33 cellular contexts compared by ENCODE assay signal in the genomic region with DNA sequence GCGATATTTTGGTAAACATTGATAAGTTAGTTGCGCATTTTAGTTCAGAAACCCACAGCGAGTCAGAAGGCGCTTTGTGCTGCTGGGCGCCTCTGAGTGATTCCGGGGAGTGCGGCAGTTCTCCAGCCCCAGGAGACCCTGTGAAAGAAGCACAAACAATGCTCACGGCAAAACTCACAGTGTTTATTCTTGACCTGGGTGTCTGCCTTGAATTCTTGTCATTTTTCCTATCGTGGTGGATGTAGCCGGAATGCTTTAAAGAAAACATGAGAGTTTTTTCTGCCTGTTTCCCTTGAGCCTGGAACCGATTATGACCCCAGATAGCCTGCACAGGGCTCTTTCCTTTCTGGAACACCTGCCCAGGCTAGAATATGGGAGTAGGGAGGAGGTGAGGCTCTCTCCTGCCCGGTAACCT. TPM values are rescaled to one million over a fixed set of nuclear protein-coding genes. Genes with fewer than 3 reads are reported as not detected.
DNase-seq lines count a peak whose midpoint lies in the region; ATAC-seq, FAIRE-seq and TF ChIP-seq lines count a peak whose summit lies in the region.
"Had no signal": no experiment of that assay in that cellular context is flagged by ENCODE, and none has a peak within 500 bp of the region (broad histone marks: within the 10 kb centered on the region; RNA-seq: fewer than 3 reads in every experiment).

No MANE protein-coding gene starts in this region.

- no peak overlapping the region for H2BK12ac ChIP-seq in H1 (ENCODE audit: low read depth, low read length)

- CTCF ChIA-PET in IMR-90 (lab: Yijun Ruan, JAX) (interaction anchor here (0.6 kb wide), 1 partner anchor 197 kb away, joined by 3 read pairs; no protein-coding TSS in a partner anchor), H1 (lab: Charles Lee; ENCODE audit: partially characterized antibody) (interaction anchor here (0.6 kb wide), 2 partner anchors 12 to 229 kb away, joined by 3 to 4 read pairs; no protein-coding TSS in a partner anchor)

- DNase-seq in IMR-90 (peak; percentile 63), H1 (ENCODE audit: low read depth in 1 of 2, low spot score in 2 of 2) (no peak), mesothelial cell of epicardium (ENCODE audit: low spot score in 2 of 2, unreplicated experiment in 2 of 2) (no peak), smooth muscle cell (lab: John Stamatoyannopoulos, UW; ENCODE audit: unreplicated experiment) (no peak), hippocampal formation (lab: John Stamatoyannopoulos, UW) (no peak), colonic mucosa (no peak)
- DNase-seq: activated CD4-positive, CD25-positive, alpha-beta regulatory T cell treated with anti-CD3 and anti-CD28 coated beads, Interleukin-2, amount 50 U/mL, for 72 hours; activated CD8-positive, alpha-beta memory T cell treated with anti-CD3 and anti-CD28 coated beads, Interleukin-2, amount 50 U/mL, for 48 hours; activated CD8-positive, alpha-beta T cell treated with anti-CD3 and anti-CD28 coated beads for 36 hours; activated naive CD4-positive, alpha-beta T cell treated with anti-CD3 and anti-CD28 coated beads, Interleukin-2, amount 10 ng/mL, durations not matched to agents 7 days and 5 days; adrenal gland; DMS79; dorsolateral prefrontal cortex; esophagus squamous epithelium; GM23248; heart right ventricle; KBM-7; NCI-H1105 treated with DMSO at 0.1 percent for 48 hours; NCI-H1930; NCI-H524 treated with DMSO at 0.1 percent for 48 hours; PC-3; sigmoid colon; stimulated activated CD4-positive, alpha-beta T cell treated with anti-CD3 and anti-CD28 coated beads, Interleukin-4, amount 100 ng/mL, for 24 hours; T-helper 17 cell; transverse colon had no signal

- H3K36me3 ChIP-seq in IMR-90 (ENCODE audit: control insufficient read depth, insufficient read depth, low read length) (peaks cover 1% of the 10 kb centered on the region), H1 (ENCODE audit: control insufficient read depth in 2 of 4, insufficient read depth in 4 of 4, low read length in 3 of 4) (peaks cover 0 to 3% (median 0%) of the 10 kb centered on the region in 4 experiments; a peak in 1 of 8 replicates), smooth muscle cell (ENCODE audit: low read depth) (no peaks in the 10 kb centered on the region), colonic mucosa (no peaks in the 10 kb centered on the region)
- H3K36me3 ChIP-seq: adrenal gland, esophagus squamous epithelium, heart right ventricle, sigmoid colon, transverse colon had no signal

- peak overlapping the region; percentile 68 for H2BK120ac ChIP-seq in IMR-90 (ENCODE audit: low read depth, low read length)
- H2BK120ac ChIP-seq in H1 (replicated peaks; ENCODE audit: low read depth, low read length), result no peak overlapping the region

- H3K27ac ChIP-seq in IMR-90 (ENCODE audit: insufficient read depth, low read length) (peak overlapping the region; percentile 85), H1 (ENCODE audit: low read depth, low read length) (no peak overlapping the region), smooth muscle cell (ENCODE audit: low read depth) (no peak overlapping the region), colonic mucosa (no peak overlapping the region)
- H3K27ac ChIP-seq: adrenal gland, BLaER1, dorsolateral prefrontal cortex, esophagus squamous epithelium, GM23248, heart right ventricle, sigmoid colon, transverse colon had no signal

- H3K4me2 ChIP-seq in IMR-90 (ENCODE audit: low read depth, low read length) (peak overlapping the region; percentile 80), H1 (ENCODE audit: insufficient read depth in 1 of 2, low read depth in 2 of 2, low read length in 2 of 2) (no peak overlapping the region), smooth muscle cell (peak overlapping the region; percentile 2)
- H3K4me2 ChIP-seq: BLaER1 had no signal

- peaks cover 15 to 35% of the 10 kb centered on the region in 2 experiments for H3K79me1 ChIP-seq in IMR-90 (ENCODE audit: low read depth in 1 of 2, low read length in 2 of 2)
- H3K79me1 ChIP-seq in H1 (ENCODE audit: low read depth, low read length), result no peaks in the 10 kb centered on the region; the same call in 1 of the 2 replicates

- peak overlapping the region; percentile 55; the same call in 1 of the 2 replicates for H3K14ac ChIP-seq in IMR-90 (replicated peaks; ENCODE audit: low read depth, low read length)
- no peak overlapping the region for H3K14ac ChIP-seq in H1 (ENCODE audit: insufficient read length)

- BruUV-seq in IMR-90 (replicated peaks; lab: Mats Ljungman, UMichigan), result no TSS peak

- H3K4me3 Mint-ChIP-seq in mesothelial cell of epicardium, result peak overlapping the region; percentile 46
- H3K4me3 Mint-ChIP-seq: activated CD8-positive, alpha-beta T cell treated with anti-CD3 and anti-CD28 coated beads for 36 hours; activated naive CD4-positive, alpha-beta T cell treated with anti-CD3 and anti-CD28 coated beads, Interleukin-2, amount 10 ng/mL, durations not matched to agents 7 days and 5 days; activated T-helper 1 cell treated with anti-CD3 and anti-CD28 coated beads, Interleukin-12 subunit alpha, Interleukin-12 subunit beta, Interleukin-2, Interleukin-4 antibody, amounts not matched to agents 30 ng/mL and 10 ng/mL and 1 ng/mL, durations not matched to agents 14 hours and 24 hours and 36 hours; T-helper 17 cell had no signal

- TF ChIP-seq CTCF in IMR-90 (conservative IDR thresholded peaks at IDR 0.05; ENCODE audit: low read depth, low read length) (no peak), H1 (IDR thresholded peaks at IDR 0.05; ENCODE audit: control extremely low read depth in 1 of 3, insufficient read depth in 1 of 3, low read depth in 1 of 3, low read length in 3 of 3) (no peak), mesothelial cell of epicardium (IDR thresholded peaks at IDR 0.05; ENCODE audit: unreplicated experiment) (no peak), smooth muscle cell (IDR thresholded peaks at IDR 0.05; ENCODE audit: borderline replicate concordance, insufficient read depth, poor library complexity, severe bottlenecking) (no peak), colonic mucosa (IDR thresholded peaks at IDR 0.05) (no peak)

- no peaks in the 10 kb centered on the region for H3K27me3 ChIP-seq in IMR-90 (ENCODE audit: control insufficient read depth, insufficient read depth, low read length)
- no peaks in the 10 kb centered on the region for H3K27me3 ChIP-seq in H1 (replicated peaks in 1 of 4; ENCODE audit: control insufficient read depth in 3 of 4, extremely low read depth in 1 of 4, insufficient read depth in 3 of 4, low read length in 3 of 4)
- no peaks in the 10 kb centered on the region for H3K27me3 ChIP-seq in smooth muscle cell (ENCODE audit: low read depth)
- no peaks in the 10 kb centered on the region for H3K27me3 ChIP-seq in colonic mucosa
- H3K27me3 ChIP-seq: adrenal gland, BLaER1, esophagus squamous epithelium, sigmoid colon, transverse colon had no signal

- H2AK9ac ChIP-seq in IMR-90 (replicated peaks; ENCODE audit: low read depth, low read length, poor library complexity), result no peak overlapping the region

- no peaks in the 10 kb centered on the region for H3K23me2 ChIP-seq in H1 (ENCODE audit: low read depth, low read length)

- peak overlapping the region; percentile 43; the same call in 1 of the 2 replicates for H4K5ac ChIP-seq in IMR-90 (ENCODE audit: low read depth, low read length)
- H4K5ac ChIP-seq in H1 (ENCODE audit: insufficient read length, low read depth, low read length), result no peak overlapping the region

- H3K79me2 ChIP-seq in H1 (ENCODE audit: control insufficient read depth in 1 of 2, insufficient read depth in 2 of 2, low read length in 2 of 2) (peaks cover 0 to 80% of the 10 kb centered on the region in 2 experiments; a peak in 2 of 4 replicates), smooth muscle cell (ENCODE audit: low read depth) (peaks cover 45% of the 10 kb centered on the region)

- peak; percentile 62 for FAIRE-seq in H1 (lab: Jason Lieb, UNC)
- FAIRE-seq: frontal cortex had no signal

- peak overlapping the region; percentile 92 for H3K27ac Mint-ChIP-seq in mesothelial cell of epicardium
- H3K27ac Mint-ChIP-seq: activated CD8-positive, alpha-beta T cell treated with anti-CD3 and anti-CD28 coated beads for 36 hours; activated naive CD4-positive, alpha-beta T cell treated with anti-CD3 and anti-CD28 coated beads, Interleukin-2, amount 10 ng/mL, durations not matched to agents 7 days and 5 days; activated T-helper 1 cell treated with anti-CD3 and anti-CD28 coated beads, Interleukin-12 subunit alpha, Interleukin-12 subunit beta, Interleukin-2, Interleukin-4 antibody, amounts not matched to agents 30 ng/mL and 10 ng/mL and 1 ng/mL, durations not matched to agents 14 hours and 24 hours and 36 hours; T-helper 17 cell had no signal

- H3K36me3 Mint-ChIP-seq in mesothelial cell of epicardium, result peaks cover 2% of the 10 kb centered on the region

- peak overlapping the region; percentile 57; the same call in 1 of the 3 replicates for H2BK15ac ChIP-seq in IMR-90 (ENCODE audit: low read depth, low read length)
- H2BK15ac ChIP-seq in H1 (ENCODE audit: low read length), result no peak overlapping the region

- H3K9ac ChIP-seq in IMR-90 (ENCODE audit: low read depth, low read length) (peak overlapping the region; percentile 44), H1 (replicated peaks in 1 of 4; ENCODE audit: extremely low read depth in 1 of 4, low read depth in 3 of 4, low read length in 3 of 4) (no peak overlapping the region), smooth muscle cell (ENCODE audit: low read depth) (no peak overlapping the region), colonic mucosa (ENCODE audit: low read depth in 2 of 2, low read length in 2 of 2) (no peak overlapping the region)
- H3K9ac ChIP-seq: BLaER1, GM23248 had no signal

- H2AK5ac ChIP-seq in IMR-90 (ENCODE audit: low read depth, low read length), result peak overlapping the region; percentile 60; the same call in 1 of the 2 replicates
- H2AK5ac ChIP-seq in H1 (ENCODE audit: low read depth, low read length), result no peak overlapping the region

- H3K27me3 Mint-ChIP-seq in mesothelial cell of epicardium (ENCODE audit: low read depth), result no peaks in the 10 kb centered on the region
- H3K27me3 Mint-ChIP-seq: activated CD8-positive, alpha-beta T cell treated with anti-CD3 and anti-CD28 coated beads for 36 hours; activated naive CD4-positive, alpha-beta T cell treated with anti-CD3 and anti-CD28 coated beads, Interleukin-2, amount 10 ng/mL, durations not matched to agents 7 days and 5 days; brain; T-helper 17 cell had no signal

- no peak for TF ChIP-seq POLR2A in IMR-90 (IDR thresholded peaks at IDR 0.05; ENCODE audit: low read depth, low read length)
- no peak for TF ChIP-seq POLR2A in H1 (IDR thresholded peaks at IDR 0.05; ENCODE audit: control extremely low read depth in 1 of 2, low read depth in 2 of 2, low read length in 2 of 2)

- H3K23ac ChIP-seq in IMR-90 (ENCODE audit: low read depth, low read length), result 0 out of 2 replicates have a peak overlapping the region, but pooled peaks have one; percentile 63
- H3K23ac ChIP-seq in H1 (ENCODE audit: insufficient read length), result no peak overlapping the region

- H3K56ac ChIP-seq in IMR-90 (ENCODE audit: extremely low read depth, insufficient read depth, low read length) (no peak overlapping the region), H1 (replicated peaks; ENCODE audit: insufficient read length, low read depth, low read length) (no peak overlapping the region)

- dilution Hi-C loops in IMR-90 (cut with HindIII; ENCODE audit: low sequenced_read_pairs, unreplicated experiment), result no loop called here

- peaks cover 32% of the 10 kb centered on the region for H4K20me1 ChIP-seq in IMR-90 (ENCODE audit: insufficient read depth, low read length)
- peaks cover 0 to 4% of the 10 kb centered on the region in 2 experiments for H4K20me1 ChIP-seq in H1 (replicated peaks in 1 of 2; ENCODE audit: control insufficient read depth in 1 of 2, insufficient read depth in 2 of 2, low read length in 2 of 2)
- H4K20me1 ChIP-seq in smooth muscle cell (ENCODE audit: low read depth), result peaks cover 45% of the 10 kb centered on the region

- H3K4ac ChIP-seq in IMR-90 (ENCODE audit: low read depth, low read length), result peak overlapping the region; percentile 68
- no peak overlapping the region for H3K4ac ChIP-seq in H1 (replicated peaks; ENCODE audit: insufficient read length, low read depth, low read length)

- H3K9me1 ChIP-seq in IMR-90 (ENCODE audit: insufficient read depth, low read length), result no peaks in the 10 kb centered on the region; the same call in none of the 2 replicates

- H2AFZ ChIP-seq in IMR-90 (replicated peaks; ENCODE audit: low read length, poor library complexity) (no peak overlapping the region), H1 (ENCODE audit: low read length) (no peak overlapping the region), smooth muscle cell (ENCODE audit: low read depth) (no peak overlapping the region)
- H2AFZ ChIP-seq: GM23248 had no signal

- intact Hi-C loops in IMR-90 (cut with micrococcal nuclease), result loop anchor here (5.0 kb wide), 1 partner anchor 91 kb away; no protein-coding TSS in a partner anchor
- intact Hi-C loops in colonic mucosa (cut with DNase I), result no loop called here

- H4K91ac ChIP-seq in IMR-90 (ENCODE audit: insufficient read depth, low read depth, low read length) (peak overlapping the region; percentile 66; the same call in 1 of the 2 replicates), H1 (replicated peaks; ENCODE audit: insufficient read length, low read length) (no peak overlapping the region)

- H3K9me3 Mint-ChIP-seq in mesothelial cell of epicardium, result peaks cover 8% of the 10 kb centered on the region
- H3K9me3 Mint-ChIP-seq: activated CD8-positive, alpha-beta T cell treated with anti-CD3 and anti-CD28 coated beads for 36 hours; activated naive CD4-positive, alpha-beta T cell treated with anti-CD3 and anti-CD28 coated beads, Interleukin-2, amount 10 ng/mL, durations not matched to agents 7 days and 5 days; activated T-helper 1 cell treated with anti-CD3 and anti-CD28 coated beads, Interleukin-12 subunit alpha, Interleukin-12 subunit beta, Interleukin-2, Interleukin-4 antibody, amounts not matched to agents 30 ng/mL and 10 ng/mL and 1 ng/mL, durations not matched to agents 14 hours and 24 hours and 36 hours had no signal

- H4K8ac ChIP-seq in IMR-90 (ENCODE audit: low read depth in 2 of 2, low read length in 2 of 2) (no peak overlapping the region), H1 (ENCODE audit: extremely low read depth, insufficient read depth, low read length) (no peak overlapping the region)

- H3K18ac ChIP-seq in IMR-90 (ENCODE audit: low read depth, low read length) (peak overlapping the region; percentile 40; the same call in 1 of the 2 replicates), H1 (ENCODE audit: extremely low read depth, low read length) (no peak overlapping the region)

- H3K4me3 ChIP-seq in IMR-90 (ENCODE audit: insufficient read depth, low read depth, low read length) (no peak overlapping the region), H1 (ENCODE audit: extremely low read depth in 1 of 4, insufficient read depth in 2 of 4, low read depth in 3 of 4, low read length in 4 of 4) (no peak overlapping the region), smooth muscle cell (no peak overlapping the region), colonic mucosa (no peak overlapping the region)
- H3K4me3 ChIP-seq: adrenal gland, BLaER1, dorsolateral prefrontal cortex, esophagus squamous epithelium, GM23248, heart right ventricle, sigmoid colon, transverse colon had no signal

- 58% methylated on average over 4 of the region's 12 CpGs; no CpG with 5 or more reads in 1 of the 2 experiments for WGBS in IMR-90 (ENCODE audit: extremely low coverage in 2 of 2, insufficient read length in 1 of 2), 2 experiments
- WGBS in H1 (ENCODE audit: extremely low coverage in 1 of 2, insufficient coverage in 1 of 2, insufficient read length in 1 of 2, insufficient replicate concordance in 2 of 2, low coverage in 1 of 2, low lambda C conversion rate in 2 of 2, missing lambda C conversion rate in 1 of 2), 2 experiments, result 80% methylated on average over 5 of the region's 12 CpGs; no CpG with 5 or more reads in 1 of the 2 experiments
- 64% methylated on average over 12 of the region's 12 CpGs for WGBS in smooth muscle cell (ENCODE audit: low lambda C conversion rate)

- TF ChIP-seq RAD21 in IMR-90 (IDR thresholded peaks at IDR 0.05; ENCODE audit: low read length) (no peak), H1 (IDR thresholded peaks at IDR 0.05 in 1 of 2, conservative IDR thresholded peaks at IDR 0.05 in 1 of 2; ENCODE audit: low read depth in 2 of 2, low read length in 2 of 2) (no peak)

- H3F3A ChIP-seq in smooth muscle cell (ENCODE audit: low read depth), result no peaks in the 10 kb centered on the region

- no peaks in the 10 kb centered on the region for H3K9me3 ChIP-seq in IMR-90 (ENCODE audit: control insufficient read depth, insufficient read depth, low read length)
- no peaks in the 10 kb centered on the region for H3K9me3 ChIP-seq in H1 (ENCODE audit: insufficient read depth in 2 of 2, low read depth in 1 of 2, low read length in 1 of 2)
- no peaks in the 10 kb centered on the region for H3K9me3 ChIP-seq in smooth muscle cell (replicated peaks; ENCODE audit: low read depth)
- H3K9me3 ChIP-seq in colonic mucosa, result no peaks in the 10 kb centered on the region
- H3K9me3 ChIP-seq: adrenal gland, BLaER1, esophagus squamous epithelium, heart right ventricle, sigmoid colon, transverse colon had no signal

- H2BK20ac ChIP-seq in IMR-90 (ENCODE audit: low read depth, low read length), result no peak overlapping the region
- H2BK20ac ChIP-seq in H1 (ENCODE audit: low read length), result no peak overlapping the region

- H3K4me1 ChIP-seq in IMR-90 (ENCODE audit: control insufficient read depth, insufficient read depth, low read length), result peaks cover 8% of the 10 kb centered on the region
- peaks cover 0 to 7% (median 3%) of the 10 kb centered on the region in 4 experiments; a peak in 2 of 7 replicates for H3K4me1 ChIP-seq in H1 (replicated peaks in 1 of 4; ENCODE audit: control insufficient read depth in 3 of 4, insufficient read depth in 4 of 4, low read length in 3 of 4)
- H3K4me1 ChIP-seq in smooth muscle cell (ENCODE audit: low read depth), result peaks cover 4% of the 10 kb centered on the region
- H3K4me1 ChIP-seq in colonic mucosa, result no peaks in the 10 kb centered on the region

- POLR2A ChIA-PET in IMR-90 (lab: Charles Lee; ENCODE audit: unreplicated experiment) (interaction anchor here (0.6 kb wide), 1 partner anchor 157 kb away, joined by 3 read pairs; no protein-coding TSS in a partner anchor), H1 (lab: Charles Lee; ENCODE audit: partially characterized antibody) (no interaction called here)

- in situ Hi-C loops in IMR-90 (cut with MboI; ENCODE audit: low sequenced_read_pairs), result loop anchor here (25.0 kb wide), 1 partner anchor 509 kb away; no protein-coding TSS in a partner anchor

- ATAC-seq in IMR-90 (ENCODE audit: low read depth) (peak; percentile 73), HG03108 (IDR thresholded peaks at IDR 0.05; ENCODE audit: unreplicated experiment) (no peak), GM21367 (IDR thresholded peaks at IDR 0.05; ENCODE audit: unreplicated experiment) (no peak)
- ATAC-seq: activated CD8-positive, alpha-beta T cell treated with anti-CD3 and anti-CD28 coated beads for 36 hours; heart right ventricle; left lobe of liver; PC-3; SK-N-SH treated with all-trans-retinoic acid at 6 μM for 48 hours; T-helper 17 cell had no signal

- H2BK5ac ChIP-seq in IMR-90 (ENCODE audit: low read depth, low read length, poor library complexity, severe bottlenecking) (peak overlapping the region; percentile 67), H1 (ENCODE audit: low read depth, low read length) (no peak overlapping the region)

- no peak for TF ChIP-seq EP300 in H1 (IDR thresholded peaks at IDR 0.05; ENCODE audit: borderline replicate concordance in 1 of 2, low read depth in 2 of 2, low read length in 2 of 2)

- H3K4me1 Mint-ChIP-seq in mesothelial cell of epicardium, result peaks cover 34% of the 10 kb centered on the region

RNA-seq across cellular contexts. Expression of a gene that starts 6.7 kb away (rescaled TPM):
- total RNA-seq in IMR-90 (2012; rRNA removed) (20.8 and 21.1 TPM in 2 replicates), mesothelial cell of epicardium (32.5 to 34.5 TPM (median 32.7 TPM) in 3 replicates), smooth muscle cell (9.0 and 23.9 TPM in 2 replicates), colonic mucosa (10 to 100 TPM; 16.3 to 18.9 TPM)
- polyA plus RNA-seq in IMR-90 (2012; rRNA removed) (11.5 and 16.2 TPM in 2 replicates), H1 (2011; rRNA removed) (13.3 and 18.3 TPM in 2 replicates), smooth muscle cell (9.8 and 10.2 TPM in 2 replicates)
- 11.7 and 12.3 TPM in 2 replicates for polyA plus RNA-seq in IMR-90 (2012; cell fraction: cytosol; rRNA removed)
- polyA plus RNA-seq in IMR-90 (2012; cell fraction: nucleus; rRNA removed; ENCODE audit: low replicate concordance), result 18.6 and 30.7 TPM in 2 replicates
- total RNA-seq in H1 (2021; fragmentation: NEBNext Ultra II Directional; extraction: Animal tissue kit (Norgen Biotek cat#: 25700)), result 25.6 TPM in 2 replicates
- polyA plus RNA-seq in H1 (2011; cell fraction: cytosol; rRNA removed), result 19.2 TPM
- 23.7 TPM for polyA plus RNA-seq in H1 (2011; cell fraction: nucleus; rRNA removed)
- 20.4 to 26.1 TPM (median 26.0 TPM) in 4 replicates for polyA plus RNA-seq in H1 (2012, experiment 1 of 2)
- 9.0 TPM for polyA plus RNA-seq in H1 (2012, experiment 2 of 2)
- polyA plus RNA-seq in H1 (2013, experiment 1 of 2), result 11.8 TPM
- 12.6 TPM for polyA plus RNA-seq in H1 (2013, experiment 2 of 2)
- polyA minus RNA-seq in H1 (2011; rRNA and poly(A)+ RNA removed), result 51.5 and 60.3 TPM in 2 replicates
- polyA minus RNA-seq in H1 (2011; cell fraction: cytosol; rRNA and poly(A)+ RNA removed), result 21.2 TPM
- polyA minus RNA-seq in H1 (2011; cell fraction: nucleus; rRNA and poly(A)+ RNA removed), result 45.6 TPM

Comparison
In these comparisons a context has a peak if more than half of its experiments do, and no peak if none do; other contexts are left out.
1. H3K4me2 ChIP-seq: peak in IMR-90 (single experiment) and smooth muscle cell (single experiment); none in H1 (0 of 2).